Comparison of ENCODE assay signal across 14 cellular contexts in the genomic region with DNA sequence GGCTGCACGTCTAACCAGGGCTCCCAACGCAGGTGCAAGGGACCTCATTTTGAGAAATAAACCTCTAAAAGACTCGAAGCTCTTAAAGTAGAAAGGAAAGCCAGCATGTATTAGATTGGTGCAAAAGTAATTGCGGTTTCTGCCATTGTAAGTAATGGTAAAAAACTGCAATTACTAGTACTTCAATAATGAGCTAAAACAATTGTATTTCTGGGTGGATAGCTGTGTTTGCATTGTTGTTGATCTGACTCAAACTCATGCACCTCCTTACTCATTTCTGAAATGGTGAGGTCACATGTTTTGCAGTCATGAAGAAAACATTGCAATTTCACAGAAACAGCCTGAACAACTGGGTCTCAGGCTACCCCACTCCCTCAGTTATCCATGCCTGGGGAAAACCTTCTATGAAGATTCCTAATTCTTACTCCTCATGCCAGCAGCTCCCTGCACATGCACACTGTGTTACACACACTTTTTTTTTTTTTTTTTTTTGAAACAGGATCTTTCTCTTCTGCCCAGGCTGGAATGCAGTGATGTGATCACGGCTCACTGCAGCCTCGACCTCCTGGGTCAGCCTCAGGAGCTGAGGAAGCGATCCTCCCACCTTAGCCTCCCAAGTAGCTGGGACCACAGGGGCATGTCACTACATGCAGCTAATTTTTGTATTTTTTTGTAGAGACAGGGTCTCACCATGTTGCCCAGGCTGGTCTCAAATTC. TPM values are rescaled to one million over a fixed set of nuclear protein-coding genes. Genes with fewer than 3 reads are reported as not detected.
DNase-seq lines count a peak whose midpoint lies in the region; ATAC-seq and TF ChIP-seq lines count a peak whose summit lies in the region.
"Had no signal": no experiment of that assay in that cellular context is flagged by ENCODE, and none has a peak within 500 bp of the region (broad histone marks: within the 10 kb centered on the region; RNA-seq: fewer than 3 reads in every experiment).

No MANE protein-coding gene starts in this region.

- H3K9ac ChIP-seq in PC-3 (ENCODE audit: low read length): no peak overlapping the region

- no peak overlapping the region for H3K4me2 ChIP-seq in PC-3 (ENCODE audit: low read length)

- H4K20me1 ChIP-seq in PC-3 (ENCODE audit: low read length): no peaks in the 10 kb centered on the region

- no TSS peak for BruUV-seq in PC-3 (replicated peaks; lab: Mats Ljungman, UMichigan)

- H2AFZ ChIP-seq in PC-3 (ENCODE audit: low read length): no peak overlapping the region

- H3K79me2 ChIP-seq in PC-3 (ENCODE audit: low read length): no peaks in the 10 kb centered on the region

- peaks cover 10% of the 10 kb centered on the region; the same call in 1 of the 2 replicates for H3K4me1 ChIP-seq in PC-3 (ENCODE audit: insufficient read depth, low read length)
- H3K4me1 ChIP-seq: psoas muscle, SJCRH30 had no signal

- H3K4me3 ChIP-seq in AG04450 (ENCODE audit: low read depth, low read length) (no peak overlapping the region), PC-3 (ENCODE audit: low read length) (no peak overlapping the region), fibroblast of mammary gland (ENCODE audit: control insufficient read depth, low read depth, low read length) (no peak overlapping the region), dorsolateral prefrontal cortex (no peak overlapping the region)
- H3K4me3 ChIP-seq: HAP-1, psoas muscle, SJCRH30 had no signal

- TF ChIP-seq CTCF in AG04450 (IDR thresholded peaks at IDR 0.05; ENCODE audit: low read depth, low read length): no peak
- no peak for TF ChIP-seq CTCF in PC-3 (conservative IDR thresholded peaks at IDR 0.05; ENCODE audit: low read depth, low read length)
- TF ChIP-seq CTCF in fibroblast of mammary gland (conservative IDR thresholded peaks at IDR 0.05; ENCODE audit: control insufficient read depth, insufficient read depth, low read depth, low read length): no peak
- no peak for TF ChIP-seq CTCF in dorsolateral prefrontal cortex (IDR thresholded peaks at IDR 0.05 in 54 of 56, conservative IDR thresholded peaks at IDR 0.05 in 2 of 56; ENCODE audit: low read depth in 1 of 56, partially characterized antibody in 56 of 56)

- POLR2A ChIA-PET in AG04450 (lab: Yijun Ruan, JAX) (interaction anchor here (0.7 to 1.1 kb wide), 2 partner anchors 24 to 91 kb away, joined by 3 to 6 read pairs; no protein-coding TSS in a partner anchor), PC-3 (lab: Charles Lee; ENCODE audit: unreplicated experiment) (no interaction called here)

- peak; percentile 39 for ATAC-seq in PC-3
- ATAC-seq: psoas muscle had no signal

- DNase-seq in AG04450 (ENCODE audit: low read depth, low spot score) (peak; percentile 16), EL (peak; percentile 31), PC-3 (peak; percentile 33), fibroblast of mammary gland (ENCODE audit: low read depth) (peak; percentile 74), OCI-M2 (lab: John Stamatoyannopoulos, UW; ENCODE audit: unreplicated experiment) (no peak), germinal center (ENCODE audit: low spot score) (no peak), NCI-H1105 (lab: John Stamatoyannopoulos, UW) (no peak), dorsolateral prefrontal cortex (no peak)
- DNase-seq: CD4-positive, alpha-beta memory T cell; psoas muscle; SJCRH30 had no signal

- no peak overlapping the region for H3K27ac ChIP-seq in AG04450 (ENCODE audit: low read depth, low read length)
- H3K27ac ChIP-seq in PC-3 (ENCODE audit: low read length): no peak overlapping the region
- H3K27ac ChIP-seq in dorsolateral prefrontal cortex: no peak overlapping the region
- H3K27ac ChIP-seq: psoas muscle, SJCRH30 had no signal

- no peaks in the 10 kb centered on the region for H3K36me3 ChIP-seq in PC-3 (ENCODE audit: low read depth, low read length)
- H3K36me3 ChIP-seq: HAP-1, SJCRH30 had no signal

- H3K9me3 ChIP-seq in AG04450 (ENCODE audit: control insufficient read depth, insufficient read depth, low read length) (no peaks in the 10 kb centered on the region; the same call in 1 of the 2 replicates), PC-3 (ENCODE audit: low read length) (no peaks in the 10 kb centered on the region)
- H3K9me3 ChIP-seq: HAP-1, psoas muscle, SJCRH30 had no signal

- intact Hi-C loops in PC-3 (cut with micrococcal nuclease): no loop called here
- intact Hi-C loops in dorsolateral prefrontal cortex (cut with DNase I): no loop called here

- H3K27me3 ChIP-seq in AG04450 (ENCODE audit: control insufficient read depth, insufficient read depth, low read length) (no peaks in the 10 kb centered on the region), PC-3 (ENCODE audit: low read length) (no peaks in the 10 kb centered on the region), dorsolateral prefrontal cortex (no peaks in the 10 kb centered on the region)
- H3K27me3 ChIP-seq: SJCRH30 had no signal

- CTCF ChIA-PET in AG04450 (lab: Charles Lee) (interaction anchor here (0.6 to 1.2 kb wide), 5 partner anchors 10 to 678 kb away, joined by 3 to 4 read pairs (median 3); no protein-coding TSS in a partner anchor), PC-3 (lab: Charles Lee) (interaction anchor here (0.7 kb wide), 1 partner anchor 114 kb away, joined by 3 read pairs; no protein-coding TSS in a partner anchor)

- no peaks in the 10 kb centered on the region for H3F3A ChIP-seq in PC-3 (ENCODE audit: low read length, unreplicated experiment)

- H3K9me2 ChIP-seq in PC-3 (replicated peaks; ENCODE audit: low read length): no peaks in the 10 kb centered on the region

RNA-seq across cellular contexts. Expression of gene VWCE, which starts 24.6 kb away (rescaled TPM):
- polyA plus RNA-seq in AG04450 (2011; rRNA removed): 1.4 and 1.7 TPM in 2 replicates
- 1.7 and 1.8 TPM in 2 replicates for polyA minus RNA-seq in AG04450 (2011; rRNA and poly(A)+ RNA removed)
- total RNA-seq in PC-3 (2014; rRNA removed) (0.15 and 0.35 TPM in 2 replicates), dorsolateral prefrontal cortex (10 to 100 TPM in 35 of 120 experiments, 1 to 10 TPM in 85; 3.4 to 19.4 (median 8.3) TPM)
- polyA plus RNA-seq: CD4-positive, alpha-beta memory T cell had no signal

RNA-seq across cellular contexts. Expression of gene PGA5, which starts 29.5 kb away (rescaled TPM):
- polyA plus RNA-seq in AG04450 (2011; rRNA removed): 2.1 and 2.8 TPM in 2 replicates
- 1.1 TPM in 2 replicates for polyA minus RNA-seq in AG04450 (2011; rRNA and poly(A)+ RNA removed)
- total RNA-seq in PC-3 (2014; rRNA removed): not detected in 2 replicates
- total RNA-seq in dorsolateral prefrontal cortex: 1 to 10 TPM in 6 of 120 experiments, under 1 TPM in 16, not detected in 98; 0.44 to 1.5 (median 0.81) TPM
- total RNA-seq: CD4-positive, alpha-beta memory T cell; G401; glomerular endothelial cell; SJCRH30 had no signal
- polyA plus RNA-seq: CD4-positive, alpha-beta memory T cell had no signal

RNA-seq across cellular contexts. Expression of gene PGA4, which starts 48.4 kb away (rescaled TPM):
- 0.82 and 1.1 TPM in 2 replicates for polyA plus RNA-seq in AG04450 (2011; rRNA removed)
- polyA minus RNA-seq in AG04450 (2011; rRNA and poly(A)+ RNA removed): 1.6 and 2.3 TPM in 2 replicates
- total RNA-seq in PC-3 (2014; rRNA removed): not detected in 2 replicates
- total RNA-seq in dorsolateral prefrontal cortex: 1 to 10 TPM in 12 of 120 experiments, under 1 TPM in 18, not detected in 90; 0.24 to 2.9 (median 0.58) TPM
- total RNA-seq: CD4-positive, alpha-beta memory T cell; G401; glomerular endothelial cell; SJCRH30 had no signal
- polyA plus RNA-seq: CD4-positive, alpha-beta memory T cell had no signal

Comparison
In these comparisons a context has a peak if more than half of its experiments do, and no peak if none do; other contexts are left out.
1. DNase-seq: peak in AG04450 (single experiment), EL (single experiment), PC-3 (single experiment) and fibroblast of mammary gland (single experiment); none in OCI-M2 (single experiment), germinal center (single experiment), NCI-H1105 (single experiment) and dorsolateral prefrontal cortex (0 of 10).